In the genomic region with DNA sequence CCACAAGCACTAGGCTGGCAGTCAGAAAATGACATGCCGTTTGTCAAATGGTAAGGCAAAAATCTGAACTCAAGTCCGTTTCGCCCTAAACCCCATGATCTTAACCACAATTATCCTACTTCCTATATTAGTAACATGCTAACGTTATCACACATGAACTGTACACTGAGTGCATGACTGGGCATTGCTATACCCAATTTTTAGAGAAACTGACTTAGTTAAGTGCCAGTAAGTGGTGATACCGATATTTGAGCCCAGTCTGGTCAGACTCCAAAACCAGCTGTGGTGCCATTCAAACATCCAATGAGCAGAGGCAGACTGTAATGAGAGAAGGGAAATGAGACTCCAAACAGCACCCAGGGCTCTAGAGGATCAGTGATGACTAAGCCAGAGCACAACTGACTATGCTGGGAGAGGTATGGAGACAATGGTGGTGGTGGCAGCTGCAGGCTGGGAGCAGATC, we compare ENCODE assay signal across 9 cellular contexts.
DNase-seq lines count a peak whose midpoint lies in the region; ATAC-seq and TF ChIP-seq lines count a peak whose summit lies in the region.
"Had no signal": no experiment of that assay in that cellular context is flagged by ENCODE, and none has a peak within 500 bp of the region (broad histone marks: within the 10 kb centered on the region; RNA-seq: fewer than 3 reads in every experiment).

No MANE protein-coding gene starts in this region.

- no peak for TF ChIP-seq CTCF in testis (IDR thresholded peaks at IDR 0.05)

- no peak for TF ChIP-seq POLR2A in testis (IDR thresholded peaks at IDR 0.05)

- WGBS in testis, 2 donors: 82 to 85% methylated on average over 5 of the region's 5 CpGs

- no peaks in the 10 kb centered on the region for H3K9me3 ChIP-seq in testis

- intact Hi-C loops in testis (cut with DNase I; ENCODE audit: low total_unique reads): no loop called here

- H3K4me3 ChIP-seq in testis (no peak overlapping the region), H7 (ENCODE audit: insufficient read depth, low read depth, low read length) (no peak overlapping the region)
- H3K4me3 ChIP-seq: skin epidermis had no signal

- peaks cover 15% of the 10 kb centered on the region for H3K4me1 ChIP-seq in testis

- peak; percentile 96 for ATAC-seq in GM18498 (IDR thresholded peaks at IDR 0.05; ENCODE audit: unreplicated experiment)
- ATAC-seq in GM21825 (IDR thresholded peaks at IDR 0.05; ENCODE audit: unreplicated experiment): peak; percentile 93

- peak overlapping the region in 1 of 2 donors; percentile 62 for H3K27ac ChIP-seq in testis

- peak; percentile 97 for DNase-seq in LHCN-M2 (ENCODE audit: low read depth)
- peak; percentile 7 for DNase-seq in germinal center (ENCODE audit: low spot score)
- DNase-seq in islet precursor cell: no peak
- no peak for DNase-seq in NCI-H1694 (lab: John Stamatoyannopoulos, UW)
- no peak for DNase-seq in testis
- DNase-seq in H7: no peak

- H3K27me3 ChIP-seq in testis (no peaks in the 10 kb centered on the region), H7 (ENCODE audit: control insufficient read depth, insufficient read depth, low read length) (no peaks in the 10 kb centered on the region)

- H3K36me3 ChIP-seq in testis (ENCODE audit: low read depth, missing control alignments) (no peaks in the 10 kb centered on the region), H7 (replicated peaks; ENCODE audit: control insufficient read depth, insufficient read depth, low read length) (no peaks in the 10 kb centered on the region)

Comparison
In these comparisons a context has a peak if more than half of its experiments do, and no peak if none do; other contexts are left out.
1. DNase-seq: peak in LHCN-M2 (single experiment) and germinal center (single experiment); none in islet precursor cell (single experiment), NCI-H1694 (single experiment), testis (single experiment) and H7 (single experiment).